In the genomic region with DNA sequence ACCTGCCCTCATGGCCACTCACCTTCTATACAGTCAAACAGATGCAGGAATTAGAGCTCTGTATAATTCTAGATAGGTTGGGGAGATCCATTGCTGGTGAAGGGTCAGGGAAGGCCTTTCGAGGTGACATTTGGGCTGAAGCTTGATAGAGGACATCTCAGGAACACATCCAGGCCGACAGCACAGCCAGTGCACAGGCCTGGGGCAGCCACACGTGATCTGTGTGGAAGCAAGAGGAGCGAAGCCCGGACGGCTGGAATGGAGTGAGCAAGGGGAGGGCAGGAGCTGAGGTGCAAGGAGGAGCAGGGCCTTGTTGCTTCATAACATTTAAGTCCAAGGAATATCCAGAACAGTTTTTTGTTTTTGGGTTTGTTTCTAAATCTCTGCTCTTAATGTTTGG, we compare ENCODE assay signal across 1 cellular context.
TF ChIP-seq lines count a peak whose summit lies in the region.

No MANE protein-coding gene starts in this region.

TF ChIP-seq in GM12878, 131 proteins besides CTCF, POLR2A, EP300 and RAD21:
- TF ChIP-seq FOXM1 (IDR thresholded peaks at IDR 0.05; ENCODE audit: low read depth, low read length): no peak
- no peak for TF ChIP-seq NR2C1 (IDR thresholded peaks at IDR 0.05)
- no peak for TF ChIP-seq CEBPB (IDR thresholded peaks at IDR 0.05; ENCODE audit: borderline replicate concordance in 1 of 2, low read depth in 2 of 2, low read length in 2 of 2)
- TF ChIP-seq ZNF217 (IDR thresholded peaks at IDR 0.05): no peak
- TF ChIP-seq EZH2 (IDR thresholded peaks at IDR 0.05; ENCODE audit: borderline replicate concordance, control insufficient read depth, low read depth, low read length): no peak
- TF ChIP-seq NRF1 (conservative IDR thresholded peaks at IDR 0.05; ENCODE audit: low read depth, low read length): no peak
- no peak for TF ChIP-seq BRCA1 (IDR thresholded peaks at IDR 0.05; ENCODE audit: low read depth, low read length)
- TF ChIP-seq, protein P1, sequence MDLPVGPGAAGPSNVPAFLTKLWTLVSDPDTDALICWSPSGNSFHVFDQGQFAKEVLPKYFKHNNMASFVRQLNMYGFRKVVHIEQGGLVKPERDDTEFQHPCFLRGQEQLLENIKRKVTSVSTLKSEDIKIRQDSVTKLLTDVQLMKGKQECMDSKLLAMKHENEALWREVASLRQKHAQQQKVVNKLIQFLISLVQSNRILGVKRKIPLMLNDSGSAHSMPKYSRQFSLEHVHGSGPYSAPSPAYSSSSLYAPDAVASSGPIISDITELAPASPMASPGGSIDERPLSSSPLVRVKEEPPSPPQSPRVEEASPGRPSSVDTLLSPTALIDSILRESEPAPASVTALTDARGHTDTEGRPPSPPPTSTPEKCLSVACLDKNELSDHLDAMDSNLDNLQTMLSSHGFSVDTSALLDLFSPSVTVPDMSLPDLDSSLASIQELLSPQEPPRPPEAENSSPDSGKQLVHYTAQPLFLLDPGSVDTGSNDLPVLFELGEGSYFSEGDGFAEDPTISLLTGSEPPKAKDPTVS (IDR thresholded peaks at IDR 0.05; ENCODE audit: low read depth, low read length): no peak
